In genomic region chr11:70364198-70364597, GRCh38 we compare ENCODE assay signal across 26 cellular contexts. TPM values are rescaled to one million over a fixed set of nuclear protein-coding genes. Genes with fewer than 3 reads are reported as not detected.
DNase-seq lines count a peak whose midpoint lies in the region; ATAC-seq and TF ChIP-seq lines count a peak whose summit lies in the region.
"Had no signal": no experiment of that assay in that cellular context is flagged by ENCODE, and none has a peak within 500 bp of the region (broad histone marks: within the 10 kb centered on the region; RNA-seq: fewer than 3 reads in every experiment).

No MANE protein-coding gene starts in this region.

- peaks cover 25% of the 10 kb centered on the region for H3K4me1 Mint-ChIP-seq in activated T-cell treated with anti-CD3 and anti-CD28 coated beads, Interleukin-2, amount 50 U/mL, for 72 hours (ENCODE audit: low read depth)
- H3K4me1 Mint-ChIP-seq in activated T-cell treated with anti-CD3 and anti-CD28 coated beads, Interleukin-2, amount 50 U/mL, for 24 hours (ENCODE audit: low read depth): peaks cover 43% of the 10 kb centered on the region
- peaks cover 34% of the 10 kb centered on the region for H3K4me1 Mint-ChIP-seq in activated naive CD8-positive, alpha-beta T cell treated with anti-CD3 and anti-CD28 coated beads for 36 hours
- H3K4me1 Mint-ChIP-seq in mesothelial cell of epicardium: no peaks in the 10 kb centered on the region
- H3K4me1 Mint-ChIP-seq: GM23338 had no signal

- H3K9me3 Mint-ChIP-seq in activated T-cell treated with anti-CD3 and anti-CD28 coated beads, Interleukin-2, amount 50 U/mL, for 72 hours: no peaks in the 10 kb centered on the region
- no peaks in the 10 kb centered on the region for H3K9me3 Mint-ChIP-seq in activated T-cell treated with anti-CD3 and anti-CD28 coated beads, Interleukin-2, amount 50 U/mL, for 24 hours
- H3K9me3 Mint-ChIP-seq in activated naive CD8-positive, alpha-beta T cell treated with anti-CD3 and anti-CD28 coated beads for 36 hours: no peaks in the 10 kb centered on the region
- peaks cover 2% of the 10 kb centered on the region for H3K9me3 Mint-ChIP-seq in mesothelial cell of epicardium
- H3K9me3 Mint-ChIP-seq: GM23338; stimulated activated memory B cell treated with anti-CD40 and anti-IgM and Interleukin-4, amounts not matched to agents 10 μg/mL and 1 μg/mL and 100 μg/mL, for 72 hours had no signal

- ATAC-seq in activated T-cell treated with anti-CD3 and anti-CD28 coated beads, Interleukin-2, amount 50 U/mL, for 72 hours (replicated peaks in 1 of 2): no peak
- no peak for ATAC-seq in GM19328 (IDR thresholded peaks at IDR 0.05; ENCODE audit: unreplicated experiment)
- ATAC-seq: GM23338, SK-N-SH treated with all-trans-retinoic acid at 6 μM for 48 hours had no signal

- no peak for TF ChIP-seq CTCF in fibroblast of pulmonary artery (IDR thresholded peaks at IDR 0.05; ENCODE audit: low read length, missing control alignments)
- TF ChIP-seq CTCF in uterus (IDR thresholded peaks at IDR 0.05): no peak
- no peak for TF ChIP-seq CTCF in mesothelial cell of epicardium (IDR thresholded peaks at IDR 0.05; ENCODE audit: unreplicated experiment)

- H3K4me3 ChIP-seq in fibroblast of pulmonary artery (replicated peaks; ENCODE audit: low read depth, low read length) (no peak overlapping the region), uterus (no peak overlapping the region)
- H3K4me3 ChIP-seq: adrenal gland, cardiac muscle cell, GM23338, heart right ventricle had no signal

- H3K36me3 Mint-ChIP-seq in activated T-cell treated with anti-CD3 and anti-CD28 coated beads, Interleukin-2, amount 50 U/mL, for 72 hours (ENCODE audit: insufficient read depth in 2 of 2): peaks cover 6 to 20% of the 10 kb centered on the region in 2 donors
- peaks cover 90% of the 10 kb centered on the region for H3K36me3 Mint-ChIP-seq in activated T-cell treated with anti-CD3 and anti-CD28 coated beads, Interleukin-2, amount 50 U/mL, for 24 hours (ENCODE audit: low read depth)
- H3K36me3 Mint-ChIP-seq in activated naive CD8-positive, alpha-beta T cell treated with anti-CD3 and anti-CD28 coated beads for 36 hours: peaks cover 54% of the 10 kb centered on the region
- peaks cover 52% of the 10 kb centered on the region for H3K36me3 Mint-ChIP-seq in mesothelial cell of epicardium

- no peaks in the 10 kb centered on the region for H3K27me3 ChIP-seq in uterus
- H3K27me3 ChIP-seq: adrenal gland, cardiac muscle cell, heart right ventricle had no signal

- no peak for TF ChIP-seq POLR2A in uterus (IDR thresholded peaks at IDR 0.05)

- DNase-seq in activated T-cell treated with anti-CD3 and anti-CD28 coated beads, Interleukin-2, amount 50 U/mL, for 72 hours: no peak
- no peak for DNase-seq in activated T-cell treated with anti-CD3 and anti-CD28 coated beads, Interleukin-2, amount 50 U/mL, for 24 hours
- no peak for DNase-seq in activated naive CD8-positive, alpha-beta T cell treated with anti-CD3 and anti-CD28 coated beads for 36 hours
- peak; percentile 17 for DNase-seq in fibroblast of pulmonary artery (ENCODE audit: low read depth)
- no peak for DNase-seq in uterus
- no peak for DNase-seq in OCI-M1 (lab: John Stamatoyannopoulos, UW)
- DNase-seq in mesothelial cell of epicardium (ENCODE audit: low spot score in 2 of 2, unreplicated experiment in 2 of 2): no peak
- DNase-seq: activated CD4-positive, alpha-beta T cell treated with anti-CD3 and anti-CD28 coated beads, Interleukin-2, amount 50 U/mL, for 1 hour; AML-193; DMS153; foreskin fibroblast; heart right ventricle; mesendoderm; NCI-H1417; NCI-H2081; NCI-H226; NCI-H748 treated with DMSO at 0.1 percent for 48 hours; stimulated activated CD4-positive, alpha-beta T cell treated with anti-CD3 and anti-CD28 coated beads, Interleukin-2, amount 100 ng/mL, for 48 hours; WERI-Rb-1 had no signal

- peak overlapping the region; percentile 77 for H3K4me3 Mint-ChIP-seq in activated T-cell treated with anti-CD3 and anti-CD28 coated beads, Interleukin-2, amount 50 U/mL, for 72 hours
- H3K4me3 Mint-ChIP-seq in activated T-cell treated with anti-CD3 and anti-CD28 coated beads, Interleukin-2, amount 50 U/mL, for 24 hours: no peak overlapping the region
- H3K4me3 Mint-ChIP-seq in activated naive CD8-positive, alpha-beta T cell treated with anti-CD3 and anti-CD28 coated beads for 36 hours: no peak overlapping the region
- H3K4me3 Mint-ChIP-seq in mesothelial cell of epicardium: no peak overlapping the region
- H3K4me3 Mint-ChIP-seq: GM23338; stimulated activated memory B cell treated with anti-CD40 and anti-IgM and Interleukin-4, amounts not matched to agents 10 μg/mL and 1 μg/mL and 100 μg/mL, for 72 hours had no signal

- peak overlapping the region; percentile 20 to 74 for H3K27ac ChIP-seq in uterus
- H3K27ac ChIP-seq: cardiac muscle cell, epithelial cell of prostate, WERI-Rb-1 had no signal

- intact Hi-C loops in uterus (cut with DNase I; ENCODE audit: low total_unique reads): no loop called here

- H3K27me3 Mint-ChIP-seq in activated T-cell treated with anti-CD3 and anti-CD28 coated beads, Interleukin-2, amount 50 U/mL, for 72 hours (ENCODE audit: low read depth): no peaks in the 10 kb centered on the region
- no peaks in the 10 kb centered on the region for H3K27me3 Mint-ChIP-seq in activated T-cell treated with anti-CD3 and anti-CD28 coated beads, Interleukin-2, amount 50 U/mL, for 24 hours
- peaks cover 3% of the 10 kb centered on the region for H3K27me3 Mint-ChIP-seq in activated naive CD8-positive, alpha-beta T cell treated with anti-CD3 and anti-CD28 coated beads for 36 hours
- H3K27me3 Mint-ChIP-seq in mesothelial cell of epicardium (ENCODE audit: low read depth): no peaks in the 10 kb centered on the region
- H3K27me3 Mint-ChIP-seq: stimulated activated memory B cell treated with anti-CD40 and anti-IgM and Interleukin-4, amounts not matched to agents 10 μg/mL and 1 μg/mL and 100 μg/mL, for 72 hours had no signal

- no peaks in the 10 kb centered on the region for H3K9me3 ChIP-seq in uterus
- H3K9me3 ChIP-seq: adrenal gland, heart right ventricle had no signal

- no peaks in the 10 kb centered on the region for H3K4me1 ChIP-seq in uterus

- H3K36me3 ChIP-seq in uterus: no peaks in the 10 kb centered on the region

- no peak overlapping the region for H3K27ac Mint-ChIP-seq in activated T-cell treated with anti-CD3 and anti-CD28 coated beads, Interleukin-2, amount 50 U/mL, for 72 hours
- H3K27ac Mint-ChIP-seq in activated T-cell treated with anti-CD3 and anti-CD28 coated beads, Interleukin-2, amount 50 U/mL, for 24 hours: no peak overlapping the region
- peak overlapping the region; percentile 96 for H3K27ac Mint-ChIP-seq in activated naive CD8-positive, alpha-beta T cell treated with anti-CD3 and anti-CD28 coated beads for 36 hours
- H3K27ac Mint-ChIP-seq in mesothelial cell of epicardium: no peak overlapping the region
- H3K27ac Mint-ChIP-seq: GM23338 had no signal

RNA-seq across cellular contexts. Expression of gene CTTN, which starts 34.1 kb away (rescaled TPM):
- total RNA-seq in activated T-cell treated with anti-CD3 and anti-CD28 coated beads, Interleukin-2, amount 50 U/mL, for 72 hours: 10 to 100 TPM; 29.5 to 42.9 TPM
- total RNA-seq in activated naive CD8-positive, alpha-beta T cell treated with anti-CD3 and anti-CD28 coated beads for 36 hours: 10 to 100 TPM; 10.5 to 11.3 TPM
- total RNA-seq in uterus: 100 to 1,000 TPM; 109 to 279 (median 199) TPM
- 307 to 326 TPM (median 318 TPM) in 3 replicates for total RNA-seq in mesothelial cell of epicardium

Comparison
In these comparisons a context has a peak if more than half of its experiments do, and no peak if none do; other contexts are left out.
1. H3K4me3 Mint-ChIP-seq: peak in activated T-cell treated with anti-CD3 and anti-CD28 coated beads, Interleukin-2, amount 50 U/mL, for 72 hours (2 of 2); none in activated T-cell treated with anti-CD3 and anti-CD28 coated beads, Interleukin-2, amount 50 U/mL, for 24 hours (single experiment), activated naive CD8-positive, alpha-beta T cell treated with anti-CD3 and anti-CD28 coated beads for 36 hours (single experiment) and mesothelial cell of epicardium (single experiment).